ENCODE assay signal across 21 cellular contexts in the genomic region with DNA sequence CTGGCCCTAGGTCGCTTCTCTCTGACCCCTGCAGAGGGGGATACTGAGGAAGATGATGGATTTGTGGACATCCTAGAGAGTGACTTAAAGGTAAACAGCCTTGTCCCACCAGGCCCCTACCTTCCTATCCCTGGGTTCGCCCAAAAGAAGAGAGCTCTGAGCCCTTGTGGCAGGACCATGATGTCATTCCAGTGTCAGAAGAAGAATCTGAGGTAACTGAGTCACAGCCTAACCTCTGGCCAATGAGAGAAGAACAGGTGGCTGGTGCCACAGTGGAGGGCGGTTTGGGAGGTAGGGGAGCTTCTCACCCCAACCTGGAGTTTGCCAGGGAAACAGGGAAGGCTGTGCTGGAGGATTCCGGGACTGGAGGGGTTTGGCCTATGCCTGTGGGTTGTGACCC. TPM values are rescaled to one million over a fixed set of nuclear protein-coding genes. Genes with fewer than 3 reads are reported as not detected.
DNase-seq lines count a peak whose midpoint lies in the region; ATAC-seq, FAIRE-seq and TF ChIP-seq lines count a peak whose summit lies in the region.
"Had no signal": no experiment of that assay in that cellular context is flagged by ENCODE, and none has a peak within 500 bp of the region (broad histone marks: within the 10 kb centered on the region; RNA-seq: fewer than 3 reads in every experiment).

No MANE protein-coding gene starts in this region.

- H3K27me3 ChIP-seq in upper lobe of left lung = no peaks in the 10 kb centered on the region
- H3K27me3 ChIP-seq: neutrophil had no signal

- H3K9ac ChIP-seq in kidney (ENCODE audit: low read length in 2 of 2) = no peak overlapping the region

- WGBS in upper lobe of left lung, 2 donors = 77 to 97% methylated on average over 4 of the region's 4 CpGs

- peaks cover 25% of the 10 kb centered on the region for H3K36me3 Mint-ChIP-seq in activated naive CD4-positive, alpha-beta T cell treated with anti-CD3 and anti-CD28 coated beads, Interleukin-2, amount 50 U/mL, for 24 hours
- peaks cover 28% of the 10 kb centered on the region for H3K36me3 Mint-ChIP-seq in T-helper 17 cell (ENCODE audit: low read depth)

- ATAC-seq in T-helper 17 cell (no peak), upper lobe of left lung (ENCODE audit: low FRiP score in 2 of 2) (no peak)
- ATAC-seq: activated T-cell treated with anti-CD3 and anti-CD28 coated beads, Interleukin-2, amount 50 U/mL, for 4 hours; left cardiac atrium had no signal

- H3K9me3 ChIP-seq in T-helper 17 cell (ENCODE audit: control insufficient read depth, low read length, poor library complexity, severe bottlenecking) (no peaks in the 10 kb centered on the region), kidney (ENCODE audit: control insufficient read depth in 1 of 2, low read length in 2 of 2) (no peaks in the 10 kb centered on the region), upper lobe of left lung (no peaks in the 10 kb centered on the region)
- H3K9me3 ChIP-seq: neutrophil had no signal

- H3K4me1 ChIP-seq in kidney (ENCODE audit: control insufficient read depth in 1 of 2, insufficient read depth in 1 of 2, low read depth in 1 of 2, low read length in 2 of 2) (peaks cover 0 to 20% of the 10 kb centered on the region in 2 donors), upper lobe of left lung (peaks cover 82 to 100% (median 94%) of the 10 kb centered on the region in 4 donors)

- H3K4me3 ChIP-seq in kidney (ENCODE audit: low read length in 2 of 2) (no peak overlapping the region), upper lobe of left lung (no peak overlapping the region)

- FAIRE-seq in kidney (lab: Jason Lieb, UNC) = no peak
- FAIRE-seq: D721Med, GM12891 had no signal

- peak overlapping the region; percentile 65 for H3K27ac Mint-ChIP-seq in activated naive CD4-positive, alpha-beta T cell treated with anti-CD3 and anti-CD28 coated beads, Interleukin-2, amount 50 U/mL, for 24 hours
- H3K27ac Mint-ChIP-seq in T-helper 17 cell = peak overlapping the region; percentile 95
- H3K27ac Mint-ChIP-seq: T-helper 1 cell treated with Interleukin-12 subunit alpha and Interleukin-12 subunit beta and Interleukin-4 antibody, amounts not matched to agents 30 μg/mL and 1 μg/mL, for 36 hours had no signal

- TF ChIP-seq POLR2A in upper lobe of left lung (IDR thresholded peaks at IDR 0.05) = no peak

- no peaks in the 10 kb centered on the region for H3K9me3 Mint-ChIP-seq in activated naive CD4-positive, alpha-beta T cell treated with anti-CD3 and anti-CD28 coated beads, Interleukin-2, amount 50 U/mL, for 24 hours
- H3K9me3 Mint-ChIP-seq: activated T-cell treated with anti-CD3 and anti-CD28 coated beads, Interleukin-2, amount 50 U/mL, for 4 hours; T-helper 1 cell treated with Interleukin-12 subunit alpha and Interleukin-12 subunit beta and Interleukin-4 antibody, amounts not matched to agents 30 μg/mL and 1 μg/mL, for 36 hours had no signal

- H3K4me3 Mint-ChIP-seq in activated naive CD4-positive, alpha-beta T cell treated with anti-CD3 and anti-CD28 coated beads, Interleukin-2, amount 50 U/mL, for 24 hours = no peak overlapping the region
- H3K4me3 Mint-ChIP-seq in T-helper 17 cell = peak overlapping the region; percentile 15
- H3K4me3 Mint-ChIP-seq: activated T-cell treated with anti-CD3 and anti-CD28 coated beads, Interleukin-2, amount 50 U/mL, for 4 hours; T-helper 1 cell treated with Interleukin-12 subunit alpha and Interleukin-12 subunit beta and Interleukin-4 antibody, amounts not matched to agents 30 μg/mL and 1 μg/mL, for 36 hours had no signal

- H3K27ac ChIP-seq in kidney (ENCODE audit: low read depth in 2 of 2, low read length in 2 of 2) (no peak overlapping the region), upper lobe of left lung (peak overlapping the region; percentile 13 to 98 (median 96))
- H3K27ac ChIP-seq: neutrophil had no signal

- H3K36me3 ChIP-seq in kidney (ENCODE audit: control insufficient read depth in 1 of 2, insufficient read depth in 2 of 2, low read length in 2 of 2) (peaks cover 0 to 8% of the 10 kb centered on the region in 2 donors), upper lobe of left lung (peaks cover 4 to 75% (median 68%) of the 10 kb centered on the region in 4 donors)

- DNase-seq in activated naive CD4-positive, alpha-beta T cell treated with Interleukin-2 at 50 U/mL for 16 hours = no peak
- DNase-seq in T-helper 17 cell (no peak), kidney (peak; percentile 51), upper lobe of left lung (no peak), EL (no peak), NCI-H1105 treated with DMSO at 0.1 percent for 48 hours (lab: John Stamatoyannopoulos, UW) (no peak)
- DNase-seq in effector CD8-positive, alpha-beta T cell (lab: John Stamatoyannopoulos, UW) = no peak
- DNase-seq: activated T-cell treated with anti-CD3 and anti-CD28 coated beads, Interleukin-2, amount 50 U/mL, for 4 hours; anterior cingulate cortex; GDM1; hypothalamus; NCI-H2081 treated with DMSO at 0.1 percent for 48 hours; NCI-H526; retina; SHP77 treated with DMSO at 0.1 percent for 48 hours had no signal

- intact Hi-C loops in kidney (cut with DNase I) = no loop called here

- H3K4me1 Mint-ChIP-seq in activated naive CD4-positive, alpha-beta T cell treated with anti-CD3 and anti-CD28 coated beads, Interleukin-2, amount 50 U/mL, for 24 hours = peaks cover 85% of the 10 kb centered on the region
- peaks cover 58% of the 10 kb centered on the region for H3K4me1 Mint-ChIP-seq in T-helper 17 cell

- TF ChIP-seq EP300 in upper lobe of left lung (IDR thresholded peaks at IDR 0.05) = no peak

- no peak for TF ChIP-seq CTCF in kidney (IDR thresholded peaks at IDR 0.05; ENCODE audit: borderline replicate concordance, extremely low read depth, insufficient read depth)
- TF ChIP-seq CTCF in upper lobe of left lung (IDR thresholded peaks at IDR 0.05) = no peak

- no peaks in the 10 kb centered on the region for H3K27me3 Mint-ChIP-seq in activated naive CD4-positive, alpha-beta T cell treated with anti-CD3 and anti-CD28 coated beads, Interleukin-2, amount 50 U/mL, for 24 hours
- no peaks in the 10 kb centered on the region for H3K27me3 Mint-ChIP-seq in T-helper 17 cell

RNA-seq across cellular contexts. Expression of a gene that starts 5.2 kb away (rescaled TPM):
- total RNA-seq in T-helper 17 cell (100 to 1,000 TPM; 220 to 223 TPM), kidney (40.3 TPM), upper lobe of left lung (100 to 1,000 TPM in 3 of 6 donors, 10 to 100 TPM in 3; 45.5 to 151 (median 99.1) TPM)
- polyA plus RNA-seq in kidney (ENCODE audit: insufficient read depth, low read depth, low replicate concordance) = 24.1 TPM

RNA-seq across cellular contexts. Expression of a gene that starts 14.8 kb away (rescaled TPM):
- total RNA-seq in T-helper 17 cell (10 to 100 TPM; 36.9 to 40.2 TPM), kidney (99.8 TPM), upper lobe of left lung (100 to 1,000 TPM in 2 of 6 donors, 10 to 100 TPM in 4; 56.6 to 125 (median 89.7) TPM)
- 56.2 TPM for polyA plus RNA-seq in kidney (ENCODE audit: insufficient read depth, low read depth, low replicate concordance)

RNA-seq across cellular contexts. Expression of a gene that starts 19.0 kb away (rescaled TPM):
- 10 to 100 TPM; 11.3 to 11.9 TPM for total RNA-seq in T-helper 17 cell
- 19.5 TPM for total RNA-seq in kidney
- polyA plus RNA-seq in kidney (ENCODE audit: insufficient read depth, low read depth, low replicate concordance) = 16.0 TPM
- 10 to 100 TPM in 5 of 6 donors, 1 to 10 TPM in 1; 9.4 to 20.8 (median 14.7) TPM for total RNA-seq in upper lobe of left lung

RNA-seq across cellular contexts. Expression of a gene that starts 20.1 kb away (rescaled TPM):
- total RNA-seq in T-helper 17 cell (under 1 TPM in 1 of 2 donors, not detected in 1; 0.18 TPM), kidney (3.4 TPM), upper lobe of left lung (10 to 100 TPM in 1 of 6 donors, 1 to 10 TPM in 4, under 1 TPM in 1; 0.34 to 15.1 (median 5.4) TPM)
- polyA plus RNA-seq in kidney (ENCODE audit: insufficient read depth, low read depth, low replicate concordance) = 3.8 TPM
- total RNA-seq: left cardiac atrium had no signal

RNA-seq across cellular contexts. Expression of a gene that starts 33.7 kb away (rescaled TPM):
- total RNA-seq in T-helper 17 cell (10 to 100 TPM; 13.3 to 19.0 TPM), kidney (26.3 TPM), upper lobe of left lung (10 to 100 TPM in 5 of 6 donors, 1 to 10 TPM in 1; 6.7 to 41.9 (median 39.1) TPM)
- 31.8 TPM for polyA plus RNA-seq in kidney (ENCODE audit: insufficient read depth, low read depth, low replicate concordance)

Comparison
In these comparisons a context has a peak if more than half of its experiments do, and no peak if none do; other contexts are left out.
1. H3K27ac ChIP-seq: peak in upper lobe of left lung (4 of 4); none in kidney (0 of 2).